In genomic region chr2:105681927-105682326, GRCh38 we compare ENCODE assay signal across 23 cellular contexts.
"Had no signal": no experiment of that assay in that cellular context is flagged by ENCODE, and none has a peak within 500 bp of the region (broad histone marks: within the 10 kb centered on the region; RNA-seq: fewer than 3 reads in every experiment).

No MANE protein-coding gene starts in this region.

- H3K27ac ChIP-seq: HL-60, SJSA1, SK-N-MC had no signal

- H3K4me1 ChIP-seq: SJSA1 had no signal

- H3K27ac Mint-ChIP-seq: IgD-negative memory B cell had no signal

- DNase-seq: NCI-H1092, NCI-H1105 treated with DMSO at 0.1 percent for 48 hours, NCI-H1417 treated with DMSO at 0.1 percent for 48 hours, NCI-H146, NCI-H1694 treated with DMSO at 0.1 percent for 48 hours, NCI-H1930, NCI-H2081, NCI-H2171 treated with DMSO at 0.1 percent for 48 hours, NCI-H345, NCI-H446 treated with DMSO at 0.1 percent for 48 hours, NCI-H510A treated with DMSO at 0.1 percent for 48 hours, NCI-H69, NCI-H774, Right ventricle myocardium superior, RPMI8226, SIG-M5 had no signal

- H3K4me1 Mint-ChIP-seq: IgD-negative memory B cell had no signal

- ATAC-seq: K562 had no signal

- H3K9me3 ChIP-seq: SJSA1 had no signal

- H3K36me3 ChIP-seq: SJSA1 had no signal

- H3K4me3 Mint-ChIP-seq: IgD-negative memory B cell had no signal

- FAIRE-seq: HTR-8/SVneo, K562, RCC 7860 had no signal

- H3K4me3 ChIP-seq: K562, SJSA1, SK-N-MC had no signal
